In the genomic region with DNA sequence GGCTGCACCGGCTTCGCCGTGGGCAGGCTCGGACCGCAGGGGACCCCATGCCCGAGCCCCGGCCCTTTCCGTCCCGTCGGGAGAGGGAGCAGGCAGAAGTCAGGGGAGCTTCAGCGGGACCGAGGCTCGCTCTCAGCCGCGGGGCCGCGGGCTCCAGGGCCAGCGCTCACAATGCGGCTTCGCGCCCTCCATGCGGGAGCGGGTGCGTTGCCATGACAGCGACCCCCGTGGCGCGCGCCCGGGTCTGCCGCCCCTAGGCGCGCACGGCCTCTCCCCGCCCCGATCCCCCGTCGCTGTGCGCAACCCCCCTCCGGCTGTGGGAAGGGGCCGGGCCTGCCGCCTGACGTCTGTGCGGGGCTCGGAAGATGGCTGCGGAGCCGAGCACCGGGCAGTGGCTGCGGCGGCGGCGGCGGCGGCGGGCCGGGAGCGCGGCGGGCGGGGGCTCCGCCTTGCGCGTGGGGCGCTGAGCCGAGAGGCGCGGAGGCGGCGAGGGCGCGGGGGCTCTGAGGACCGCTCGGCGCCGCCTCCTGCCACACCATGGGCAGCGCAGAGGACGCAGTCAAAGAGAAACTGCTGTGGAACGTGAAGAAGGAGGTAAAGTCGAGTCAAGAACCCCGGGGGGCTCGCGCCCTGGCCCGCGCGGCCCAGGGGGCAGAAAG, we compare ENCODE assay signal across 9 cellular contexts. TPM values are rescaled to one million over a fixed set of nuclear protein-coding genes. Genes with fewer than 3 reads are reported as not detected.
DNase-seq lines count a peak whose midpoint lies in the region; ATAC-seq, FAIRE-seq and TF ChIP-seq lines count a peak whose summit lies in the region.
"Had no signal": no experiment of that assay in that cellular context is flagged by ENCODE, and none has a peak within 500 bp of the region (broad histone marks: within the 10 kb centered on the region; RNA-seq: fewer than 3 reads in every experiment).

A gene with protein sequence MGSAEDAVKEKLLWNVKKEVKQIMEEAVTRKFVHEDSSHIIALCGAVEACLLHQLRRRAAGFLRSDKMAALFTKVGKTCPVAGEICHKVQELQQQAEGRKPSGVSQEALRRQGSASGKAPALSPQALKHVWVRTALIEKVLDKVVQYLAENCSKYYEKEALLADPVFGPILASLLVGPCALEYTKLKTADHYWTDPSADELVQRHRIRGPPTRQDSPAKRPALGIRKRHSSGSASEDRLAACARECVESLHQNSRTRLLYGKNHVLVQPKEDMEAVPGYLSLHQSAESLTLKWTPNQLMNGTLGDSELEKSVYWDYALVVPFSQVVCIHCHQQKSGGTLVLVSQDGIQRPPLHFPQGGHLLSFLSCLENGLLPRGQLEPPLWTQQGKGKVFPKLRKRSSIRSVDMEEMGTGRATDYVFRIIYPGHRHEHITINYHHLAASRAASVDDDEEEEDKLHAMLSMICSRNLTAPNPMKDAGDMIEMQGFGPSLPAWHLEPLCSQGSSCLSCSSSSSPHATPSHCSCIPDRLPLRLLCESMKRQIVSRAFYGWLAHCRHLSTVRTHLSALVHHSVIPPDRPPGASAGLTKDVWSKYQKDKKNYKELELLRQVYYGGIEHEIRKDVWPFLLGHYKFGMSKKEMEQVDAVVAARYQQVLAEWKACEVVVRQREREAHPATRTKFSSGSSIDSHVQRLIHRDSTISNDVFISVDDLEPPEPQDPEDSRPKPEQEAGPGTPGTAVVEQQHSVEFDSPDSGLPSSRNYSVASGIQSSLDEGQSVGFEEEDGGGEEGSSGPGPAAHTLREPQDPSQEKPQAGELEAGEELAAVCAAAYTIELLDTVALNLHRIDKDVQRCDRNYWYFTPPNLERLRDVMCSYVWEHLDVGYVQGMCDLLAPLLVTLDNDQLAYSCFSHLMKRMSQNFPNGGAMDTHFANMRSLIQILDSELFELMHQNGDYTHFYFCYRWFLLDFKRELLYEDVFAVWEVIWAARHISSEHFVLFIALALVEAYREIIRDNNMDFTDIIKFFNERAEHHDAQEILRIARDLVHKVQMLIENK (plus strand): TSS at position 350 of the 659 bp plus-strand sequence. CDS start 188 bp downstream, at position 538.

- H3K27ac Mint-ChIP-seq in CD8-positive, alpha-beta memory T cell: peak within 1 kb of the TSS; percentile 85 to 98 (median 96)

- H3K27ac ChIP-seq in CD8-positive, alpha-beta memory T cell (ENCODE audit: low read depth, low read length): peak within 1 kb of the TSS; percentile 64
- peak within 1 kb of the TSS; percentile 79 for H3K27ac ChIP-seq in ectodermal cell (ENCODE audit: insufficient read depth, low read depth, low read length, poor library complexity, severe bottlenecking)

- DNase-seq in CD8-positive, alpha-beta memory T cell: peak; percentile 68 to 87 (median 73)
- peak; percentile 59 for DNase-seq in H54 (ENCODE audit: insufficient read length, low spot score)
- no peak for DNase-seq in NCI-H460 (ENCODE audit: extremely low read depth, low read depth)
- peak; percentile 34 to 58 for DNase-seq in activated CD8-positive, alpha-beta memory T cell treated with anti-CD3 and anti-CD28 coated beads for 1 hour (ENCODE audit: extremely low read depth in 1 of 2, low read depth in 1 of 2)
- DNase-seq in lung microvascular endothelial cell (ENCODE audit: low read depth in 2 of 2): peak; percentile 60 to 77
- DNase-seq in stimulated activated CD4-positive, alpha-beta T cell treated with anti-CD3 and anti-CD28 coated beads, TNF-alpha, amount 100 ng/mL, for 24 hours (ENCODE audit: low read depth in 3 of 3): peak in 2 of 3 experiments; percentile 54 to 63

- H3K27me3 Mint-ChIP-seq in CD8-positive, alpha-beta memory T cell: no peaks in the 10 kb centered on the region

- no peaks in the 10 kb centered on the region for H3K9me3 ChIP-seq in CD8-positive, alpha-beta memory T cell (ENCODE audit: low read length)
- H3K9me3 ChIP-seq in ectodermal cell (ENCODE audit: control insufficient read depth, low read length): no peaks in the 10 kb centered on the region

- CTCF ChIA-PET in CD8-positive, alpha-beta memory T cell (lab: Charles Lee): interaction anchor here (1.3 to 3.4 kb wide), 8 partner anchors 11 to 283 kb away, joined by 5 to 20 read pairs (median 7); partner anchors contain the start of gene HIC1

- H3K4me3 Mint-ChIP-seq in CD8-positive, alpha-beta memory T cell: peak within 1 kb of the TSS; percentile 93 to 99 (median 97)

- POLR2A ChIA-PET in CD8-positive, alpha-beta memory T cell (lab: Charles Lee): interaction anchor here (0.9 to 3.4 kb wide), 4 partner anchors 15 to 63 kb away, joined by 5 to 24 read pairs (median 8); partner anchors contain the start of genes MNT, SMG6 and SRR

- H3K27me3 ChIP-seq in CD8-positive, alpha-beta memory T cell (ENCODE audit: insufficient read depth, low read length, poor library complexity, severe bottlenecking): no peaks in the 10 kb centered on the region
- no peaks in the 10 kb centered on the region for H3K27me3 ChIP-seq in ectodermal cell (ENCODE audit: control insufficient read depth, insufficient read depth, low read length, poor library complexity, severe bottlenecking)

- H3K4me1 Mint-ChIP-seq in CD8-positive, alpha-beta memory T cell: peaks cover 30 to 40% (median 31%) of the 10 kb centered on the region in 3 donors

- H3K36me3 ChIP-seq in CD8-positive, alpha-beta memory T cell (ENCODE audit: insufficient read depth, low read length): peaks cover 27% of the 10 kb centered on the region
- H3K36me3 ChIP-seq in ectodermal cell (ENCODE audit: control insufficient read depth, insufficient read depth, low read length): peaks cover 26% of the 10 kb centered on the region

- peak; percentile 49 for TF ChIP-seq POLR2A in H54 (IDR thresholded peaks at IDR 0.05; ENCODE audit: low read depth, low read length)

- ATAC-seq in HG03565 (IDR thresholded peaks at IDR 0.05; ENCODE audit: unreplicated experiment): no peak

- 0% methylated on average over 85 of the region's 85 CpGs for WGBS in ectodermal cell, 2 experiments

- peak within 1 kb of the TSS; percentile 98 for H3K4me3 ChIP-seq in CD8-positive, alpha-beta memory T cell (ENCODE audit: low read length)
- peak within 1 kb of the TSS; percentile 99 for H3K4me3 ChIP-seq in ectodermal cell (ENCODE audit: insufficient read depth, low read depth, low read length)

- H3K36me3 Mint-ChIP-seq in CD8-positive, alpha-beta memory T cell: peaks cover 3 to 14% (median 7%) of the 10 kb centered on the region in 3 donors

- no peaks in the 10 kb centered on the region for H3K9me3 Mint-ChIP-seq in CD8-positive, alpha-beta memory T cell

- peaks cover 20% of the 10 kb centered on the region for H3K4me1 ChIP-seq in CD8-positive, alpha-beta memory T cell (ENCODE audit: insufficient read depth, low read length)
- H3K4me1 ChIP-seq in ectodermal cell (ENCODE audit: control insufficient read depth, insufficient read depth, low read length): peaks cover 7% of the 10 kb centered on the region

- no peak for FAIRE-seq in H54 (lab: Jason Lieb, UNC)
- FAIRE-seq: TTC549 had no signal

RNA-seq across cellular contexts. Expression of the gene that starts here (rescaled TPM):
- total RNA-seq in CD8-positive, alpha-beta memory T cell: 10 to 100 TPM; 39.8 to 43.1 TPM
- 16.3 TPM for polyA plus RNA-seq in CD8-positive, alpha-beta memory T cell
- 19.1 and 19.4 TPM in 2 replicates for total RNA-seq in NCI-H460 (2014; rRNA removed; shearing (Covaris generic))
- polyA plus RNA-seq in NCI-H460 (2014; cell fraction: nucleus; rRNA removed): 161 and 205 TPM in 2 replicates
- 103 TPM for polyA plus RNA-seq in ectodermal cell (2013, experiment 1 of 4)
- polyA plus RNA-seq in ectodermal cell (2013, experiment 2 of 4): 118 TPM
- polyA plus RNA-seq in ectodermal cell (2013, experiment 3 of 4): 96.1 TPM
- polyA plus RNA-seq in ectodermal cell (2013, experiment 4 of 4): 110 TPM
- 22.0 and 37.5 TPM in 2 replicates for total RNA-seq in lung microvascular endothelial cell
